8 cellular contexts compared by ENCODE assay signal in genomic region chr12:12612403-12612802, GRCh38. TPM values are rescaled to one million over a fixed set of nuclear protein-coding genes. Genes with fewer than 3 reads are reported as not detected.
DNase-seq lines count a peak whose midpoint lies in the region; ATAC-seq and TF ChIP-seq lines count a peak whose summit lies in the region.

No MANE protein-coding gene starts in this region.

- peak overlapping the region; percentile 76 for H3K4me3 ChIP-seq in effector memory CD4-positive, alpha-beta T cell (ENCODE audit: insufficient read depth, low read depth, low read length, poor library complexity, severe bottlenecking)
- peak overlapping the region; percentile 76 to 90 (median 82) for H3K4me3 ChIP-seq in tibial nerve

- no peak for TF ChIP-seq POLR2A in tibial nerve (IDR thresholded peaks at IDR 0.05)

- TF ChIP-seq EP300 in tibial nerve (IDR thresholded peaks at IDR 0.05), result no peak

- TF ChIP-seq CTCF in tibial nerve (IDR thresholded peaks at IDR 0.05), result no peak

- H3K27ac ChIP-seq in effector memory CD4-positive, alpha-beta T cell (ENCODE audit: insufficient read depth, low read length, poor library complexity, severe bottlenecking), result peak overlapping the region; percentile 96
- peak overlapping the region; percentile 92 to 99 (median 98) for H3K27ac ChIP-seq in tibial nerve

- no peaks in the 10 kb centered on the region for H3K9me3 ChIP-seq in effector memory CD4-positive, alpha-beta T cell (ENCODE audit: control insufficient read depth, low read length)
- no peaks in the 10 kb centered on the region for H3K9me3 ChIP-seq in tibial nerve

- DNase-seq in EL (peak; percentile 64), KBM-7 (peak; percentile 63), medulla oblongata (ENCODE audit: extremely low spot score) (peak; percentile 78), tibial nerve (ENCODE audit: low spot score in 2 of 2) (no peak), NCI-H187 (lab: John Stamatoyannopoulos, UW) (no peak)
- DNase-seq in effector memory CD4-positive, alpha-beta T cell, result peak in 1 of 3 donors; percentile 19

- in situ Hi-C loops in KBM-7 (cut with MboI; ENCODE audit: low pct_unique_long_range_greater_than_20kb, low sequenced_read_pairs), result loop anchor here (25.0 kb wide), 1 partner anchor 100 kb away; the partner anchor contains the start of gene CDKN1B

- no peaks in the 10 kb centered on the region for H3K36me3 ChIP-seq in effector memory CD4-positive, alpha-beta T cell (ENCODE audit: control insufficient read depth, insufficient read depth, low read length)
- peaks cover 0 to 4% (median 3%) of the 10 kb centered on the region in 3 donors for H3K36me3 ChIP-seq in tibial nerve

- H3K27me3 ChIP-seq in effector memory CD4-positive, alpha-beta T cell (replicated peaks; ENCODE audit: control insufficient read depth, insufficient read depth, low read length, poor library complexity, severe bottlenecking), result no peaks in the 10 kb centered on the region
- no peaks in the 10 kb centered on the region for H3K27me3 ChIP-seq in tibial nerve

- peak; percentile 71 for ATAC-seq in SK-N-SH treated with all-trans-retinoic acid at 6 μM for 48 hours
- ATAC-seq in GM21515 (IDR thresholded peaks at IDR 0.05; ENCODE audit: unreplicated experiment), result no peak

- WGBS in tibial nerve, 2 donors, result 0% methylated on average over 5 of the region's 5 CpGs

- H3K4me1 ChIP-seq in effector memory CD4-positive, alpha-beta T cell (ENCODE audit: control insufficient read depth, insufficient read depth, low read length, poor library complexity, severe bottlenecking), result peaks cover 24% of the 10 kb centered on the region
- H3K4me1 ChIP-seq in tibial nerve, result peaks cover 0 to 64% (median 24%) of the 10 kb centered on the region in 4 donors

TF ChIP-seq in SK-N-SH treated with all-trans-retinoic acid at 6 μM for 48 hours, 23 proteins besides CTCF, POLR2A, EP300 and RAD21:
- TF ChIP-seq ZFP3 (CRISPR knock-in tag; IDR thresholded peaks at IDR 0.05) (no peak), CSRNP3 (CRISPR knock-in tag; IDR thresholded peaks at IDR 0.05) (no peak), CSDC2 (CRISPR knock-in tag; IDR thresholded peaks at IDR 0.05) (no peak), ZC3H10 (CRISPR knock-in tag; IDR thresholded peaks at IDR 0.05) (no peak), TOX (CRISPR knock-in tag; IDR thresholded peaks at IDR 0.05; ENCODE audit: borderline replicate concordance) (no peak), TSHZ2 (CRISPR knock-in tag; IDR thresholded peaks at IDR 0.05) (no peak), ISL1 (CRISPR knock-in tag; IDR thresholded peaks at IDR 0.05) (no peak), TCF4 (CRISPR knock-in tag; IDR thresholded peaks at IDR 0.05; ENCODE audit: borderline replicate concordance) (no peak), ZFP30 (CRISPR knock-in tag; IDR thresholded peaks at IDR 0.05) (no peak), RARB (CRISPR knock-in tag; IDR thresholded peaks at IDR 0.05) (no peak), ZNF565 (CRISPR knock-in tag; conservative IDR thresholded peaks at IDR 0.05; ENCODE audit: low read depth) (no peak), CREB5 (CRISPR knock-in tag; IDR thresholded peaks at IDR 0.05; ENCODE audit: low read depth) (no peak), PATZ1 (CRISPR knock-in tag; IDR thresholded peaks at IDR 0.05; ENCODE audit: borderline replicate concordance) (no peak), BACH2 (CRISPR knock-in tag; IDR thresholded peaks at IDR 0.05; ENCODE audit: borderline replicate concordance) (no peak), ESRRG (CRISPR knock-in tag; IDR thresholded peaks at IDR 0.05) (no peak)

RNA-seq across cellular contexts. Expression of gene CREBL2, which starts 0.7 kb away (rescaled TPM):
- 10 to 100 TPM; 39.9 to 74.7 (median 52.9) TPM for total RNA-seq in tibial nerve

RNA-seq across cellular contexts. Expression of gene DUSP16, which starts 49.7 kb away (rescaled TPM):
- total RNA-seq in tibial nerve, result 10 to 100 TPM; 16.2 to 23.2 (median 19.1) TPM

Comparison
In these comparisons a context has a peak if more than half of its experiments do, and no peak if none do; other contexts are left out.
1. DNase-seq: peak in EL (single experiment), KBM-7 (single experiment) and medulla oblongata (single experiment); none in tibial nerve (0 of 2) and NCI-H187 (0 of 2).